Comparison of ENCODE assay signal across 18 cellular contexts in genomic region chr5:131250749-131251148, GRCh38. TPM values are rescaled to one million over a fixed set of nuclear protein-coding genes. Genes with fewer than 3 reads are reported as not detected.
DNase-seq lines count a peak whose midpoint lies in the region; ATAC-seq, FAIRE-seq and TF ChIP-seq lines count a peak whose summit lies in the region.
"Had no signal": no experiment of that assay in that cellular context is flagged by ENCODE, and none has a peak within 500 bp of the region (broad histone marks: within the 10 kb centered on the region; RNA-seq: fewer than 3 reads in every experiment).

No MANE protein-coding gene starts in this region.

- CTCF ChIA-PET in WTC11 (lab: Charles Lee): no interaction called here

- ATAC-seq in activated T-cell treated with anti-CD3 and anti-CD28 coated beads, Interleukin-2, amount 50 U/mL, for 72 hours (replicated peaks in 1 of 2): no peak
- ATAC-seq in stimulated activated naive B cell treated with anti-CD40 and anti-IgM and Interleukin-4, amounts not matched to agents 10 μg/mL and 1 μg/mL and 100 μg/mL, for 72 hours (replicated peaks): no peak
- ATAC-seq in WTC11: no peak
- ATAC-seq: PC-3 had no signal

- peak overlapping the region; percentile 69; the same call in 1 of the 2 replicates for H3K4me3 ChIP-seq in SK-N-MC
- H3K4me3 ChIP-seq: lung had no signal

- FAIRE-seq in colon (lab: Jason Lieb, UNC): peak; percentile 89
- FAIRE-seq: endometrium, H54 had no signal

- no peaks in the 10 kb centered on the region for H3K36me3 ChIP-seq in SK-N-MC (ENCODE audit: insufficient read depth, low read length)

- peaks cover 67% of the 10 kb centered on the region for H3K4me1 Mint-ChIP-seq in activated T-cell treated with anti-CD3 and anti-CD28 coated beads, Interleukin-2, amount 50 U/mL, for 72 hours (ENCODE audit: low read depth)
- H3K4me1 Mint-ChIP-seq in stimulated activated naive B cell treated with anti-CD40 and anti-IgM and Interleukin-4, amounts not matched to agents 10 μg/mL and 1 μg/mL and 100 μg/mL, for 72 hours: peaks cover 22 to 57% of the 10 kb centered on the region in 2 donors
- H3K4me1 Mint-ChIP-seq in WTC11: no peaks in the 10 kb centered on the region

- H3K9me3 ChIP-seq in SK-N-MC (ENCODE audit: low read depth, low read length): no peaks in the 10 kb centered on the region

- DNase-seq in activated T-cell treated with anti-CD3 and anti-CD28 coated beads, Interleukin-2, amount 50 U/mL, for 72 hours: no peak
- no peak for DNase-seq in activated T-cell treated with anti-CD3 and anti-CD28 coated beads, Interleukin-2, amount 50 U/mL, for 48 hours
- DNase-seq in SK-N-MC (ENCODE audit: low read depth, low spot score) (no peak), activated gamma-delta T cell treated with Interleukin-2 at 50 U/mL for 16 hours (no peak), WTC11 (ENCODE audit: low spot score) (no peak), NCI-H748 (lab: John Stamatoyannopoulos, UW; ENCODE audit: unreplicated experiment) (no peak)
- no peak for DNase-seq in stimulated activated naive B cell treated with anti-CD40 and anti-IgM and Interleukin-4, amounts not matched to agents 10 μg/mL and 1 μg/mL and 100 μg/mL, for 72 hours
- DNase-seq: activated CD4-positive, alpha-beta T cell treated with anti-CD3 and anti-CD28 coated beads, Interleukin-2, amount 50 U/mL, for 1 hour; caudate nucleus; DMS 273 treated with DMSO at 0.1 percent for 48 hours; foreskin melanocyte; NCI-H1092; NCI-H2227 treated with DMSO at 0.1 percent for 48 hours; PC-3 had no signal

- POLR2A ChIA-PET in WTC11 (lab: Charles Lee): no interaction called here

- peak overlapping the region; percentile 67 to 95 for H3K4me3 Mint-ChIP-seq in activated T-cell treated with anti-CD3 and anti-CD28 coated beads, Interleukin-2, amount 50 U/mL, for 72 hours
- H3K4me3 Mint-ChIP-seq in stimulated activated naive B cell treated with anti-CD40 and anti-IgM and Interleukin-4, amounts not matched to agents 10 μg/mL and 1 μg/mL and 100 μg/mL, for 72 hours: peak overlapping the region; percentile 53 to 62
- no peak overlapping the region for H3K4me3 Mint-ChIP-seq in WTC11

- H3K27me3 Mint-ChIP-seq in activated T-cell treated with anti-CD3 and anti-CD28 coated beads, Interleukin-2, amount 50 U/mL, for 72 hours (ENCODE audit: low read depth): no peaks in the 10 kb centered on the region
- no peaks in the 10 kb centered on the region for H3K27me3 Mint-ChIP-seq in stimulated activated naive B cell treated with anti-CD40 and anti-IgM and Interleukin-4, amounts not matched to agents 10 μg/mL and 1 μg/mL and 100 μg/mL, for 72 hours
- no peaks in the 10 kb centered on the region for H3K27me3 Mint-ChIP-seq in WTC11 (ENCODE audit: low read depth)

- H3K9ac ChIP-seq in SK-N-MC (ENCODE audit: insufficient read length): peak overlapping the region; percentile 83

- no peak for TF ChIP-seq CTCF in WTC11 (IDR thresholded peaks at IDR 0.05)

- H3K36me3 Mint-ChIP-seq in activated T-cell treated with anti-CD3 and anti-CD28 coated beads, Interleukin-2, amount 50 U/mL, for 72 hours (ENCODE audit: insufficient read depth in 2 of 2): peaks cover 5 to 7% of the 10 kb centered on the region in 2 donors
- peaks cover 0 to 1% of the 10 kb centered on the region in 2 donors for H3K36me3 Mint-ChIP-seq in stimulated activated naive B cell treated with anti-CD40 and anti-IgM and Interleukin-4, amounts not matched to agents 10 μg/mL and 1 μg/mL and 100 μg/mL, for 72 hours
- H3K36me3 Mint-ChIP-seq in WTC11: peaks cover 3% of the 10 kb centered on the region; the same call in 1 of the 2 replicates

- H3K27ac Mint-ChIP-seq in activated T-cell treated with anti-CD3 and anti-CD28 coated beads, Interleukin-2, amount 50 U/mL, for 72 hours: peak overlapping the region; percentile 97
- peak overlapping the region; percentile 51 for H3K27ac Mint-ChIP-seq in stimulated activated naive B cell treated with anti-CD40 and anti-IgM and Interleukin-4, amounts not matched to agents 10 μg/mL and 1 μg/mL and 100 μg/mL, for 72 hours
- no peak overlapping the region for H3K27ac Mint-ChIP-seq in WTC11

- peaks cover 0 to 2% of the 10 kb centered on the region in 2 donors for H3K9me3 Mint-ChIP-seq in activated T-cell treated with anti-CD3 and anti-CD28 coated beads, Interleukin-2, amount 50 U/mL, for 72 hours
- peaks cover 0 to 1% of the 10 kb centered on the region in 2 donors for H3K9me3 Mint-ChIP-seq in stimulated activated naive B cell treated with anti-CD40 and anti-IgM and Interleukin-4, amounts not matched to agents 10 μg/mL and 1 μg/mL and 100 μg/mL, for 72 hours
- peaks cover 11% of the 10 kb centered on the region; the same call in 1 of the 2 replicates for H3K9me3 Mint-ChIP-seq in WTC11

- H3K27ac ChIP-seq in SK-N-MC: peak overlapping the region; percentile 100

TF ChIP-seq in WTC11, 78 proteins besides CTCF, POLR2A, EP300 and RAD21 (continues in another document):
- TF ChIP-seq, protein P1, sequence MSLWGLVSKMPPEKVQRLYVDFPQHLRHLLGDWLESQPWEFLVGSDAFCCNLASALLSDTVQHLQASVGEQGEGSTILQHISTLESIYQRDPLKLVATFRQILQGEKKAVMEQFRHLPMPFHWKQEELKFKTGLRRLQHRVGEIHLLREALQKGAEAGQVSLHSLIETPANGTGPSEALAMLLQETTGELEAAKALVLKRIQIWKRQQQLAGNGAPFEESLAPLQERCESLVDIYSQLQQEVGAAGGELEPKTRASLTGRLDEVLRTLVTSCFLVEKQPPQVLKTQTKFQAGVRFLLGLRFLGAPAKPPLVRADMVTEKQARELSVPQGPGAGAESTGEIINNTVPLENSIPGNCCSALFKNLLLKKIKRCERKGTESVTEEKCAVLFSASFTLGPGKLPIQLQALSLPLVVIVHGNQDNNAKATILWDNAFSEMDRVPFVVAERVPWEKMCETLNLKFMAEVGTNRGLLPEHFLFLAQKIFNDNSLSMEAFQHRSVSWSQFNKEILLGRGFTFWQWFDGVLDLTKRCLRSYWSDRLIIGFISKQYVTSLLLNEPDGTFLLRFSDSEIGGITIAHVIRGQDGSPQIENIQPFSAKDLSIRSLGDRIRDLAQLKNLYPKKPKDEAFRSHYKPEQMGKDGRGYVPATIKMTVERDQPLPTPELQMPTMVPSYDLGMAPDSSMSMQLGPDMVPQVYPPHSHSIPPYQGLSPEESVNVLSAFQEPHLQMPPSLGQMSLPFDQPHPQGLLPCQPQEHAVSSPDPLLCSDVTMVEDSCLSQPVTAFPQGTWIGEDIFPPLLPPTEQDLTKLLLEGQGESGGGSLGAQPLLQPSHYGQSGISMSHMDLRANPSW (CRISPR knock-in tag; conservative IDR thresholded peaks at IDR 0.05; ENCODE audit: low read depth): no peak
- TF ChIP-seq ZNF263 (CRISPR knock-in tag; IDR thresholded peaks at IDR 0.05; ENCODE audit: low read depth): no peak
- no peak for TF ChIP-seq ESRRA (CRISPR knock-in tag; IDR thresholded peaks at IDR 0.05; ENCODE audit: borderline replicate concordance)
- TF ChIP-seq AR (CRISPR knock-in tag; IDR thresholded peaks at IDR 0.05): no peak
- no peak for TF ChIP-seq ZBTB21 (CRISPR knock-in tag; IDR thresholded peaks at IDR 0.05; ENCODE audit: borderline replicate concordance)
- TF ChIP-seq GABPB1 (CRISPR knock-in tag; IDR thresholded peaks at IDR 0.05): no peak

RNA-seq across cellular contexts. Expression of gene CDC42SE2, which starts 13.1 kb away (rescaled TPM):
- total RNA-seq in activated T-cell treated with anti-CD3 and anti-CD28 coated beads, Interleukin-2, amount 50 U/mL, for 72 hours: 100 to 1,000 TPM; 147 to 151 TPM
- total RNA-seq in WTC11 (2021): 21.2 to 22.5 TPM (median 21.7 TPM) in 3 replicates
